ENCODE assay signal across 2 cellular contexts in the genomic region with DNA sequence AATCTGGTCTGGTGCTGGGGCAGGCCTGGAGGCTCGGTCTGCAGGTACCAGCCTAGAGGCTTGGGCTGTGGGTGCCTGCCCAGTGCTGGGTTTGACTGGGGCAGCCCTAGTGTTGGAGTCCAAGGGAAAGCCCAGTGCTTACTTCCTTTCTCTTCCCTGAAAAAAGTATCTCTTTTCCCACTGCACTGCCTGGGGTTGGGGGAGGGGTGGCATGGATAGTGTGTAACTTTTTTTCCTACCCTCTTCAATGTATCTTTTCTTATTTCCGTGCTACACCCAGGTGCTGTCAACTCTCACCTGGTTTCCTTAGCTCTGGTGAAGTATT.
TF ChIP-seq lines count a peak whose summit lies in the region.

No MANE protein-coding gene starts in this region.

TF ChIP-seq in SK-N-SH treated with all-trans-retinoic acid at 6 μM for 48 hours, 23 proteins besides CTCF, POLR2A, EP300 and RAD21 (continued from another document):
- TF ChIP-seq, protein P1, sequence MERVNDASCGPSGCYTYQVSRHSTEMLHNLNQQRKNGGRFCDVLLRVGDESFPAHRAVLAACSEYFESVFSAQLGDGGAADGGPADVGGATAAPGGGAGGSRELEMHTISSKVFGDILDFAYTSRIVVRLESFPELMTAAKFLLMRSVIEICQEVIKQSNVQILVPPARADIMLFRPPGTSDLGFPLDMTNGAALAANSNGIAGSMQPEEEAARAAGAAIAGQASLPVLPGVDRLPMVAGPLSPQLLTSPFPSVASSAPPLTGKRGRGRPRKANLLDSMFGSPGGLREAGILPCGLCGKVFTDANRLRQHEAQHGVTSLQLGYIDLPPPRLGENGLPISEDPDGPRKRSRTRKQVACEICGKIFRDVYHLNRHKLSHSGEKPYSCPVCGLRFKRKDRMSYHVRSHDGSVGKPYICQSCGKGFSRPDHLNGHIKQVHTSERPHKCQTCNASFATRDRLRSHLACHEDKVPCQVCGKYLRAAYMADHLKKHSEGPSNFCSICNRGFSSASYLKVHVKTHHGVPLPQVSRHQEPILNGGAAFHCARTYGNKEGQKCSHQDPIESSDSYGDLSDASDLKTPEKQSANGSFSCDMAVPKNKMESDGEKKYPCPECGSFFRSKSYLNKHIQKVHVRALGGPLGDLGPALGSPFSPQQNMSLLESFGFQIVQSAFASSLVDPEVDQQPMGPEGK (CRISPR knock-in tag; IDR thresholded peaks at IDR 0.05; ENCODE audit: borderline replicate concordance) = no peak
- TF ChIP-seq TCF4 (CRISPR knock-in tag; IDR thresholded peaks at IDR 0.05; ENCODE audit: borderline replicate concordance) (no peak), OSR1 (CRISPR knock-in tag; IDR thresholded peaks at IDR 0.05) (no peak), TOX (CRISPR knock-in tag; IDR thresholded peaks at IDR 0.05; ENCODE audit: borderline replicate concordance) (no peak), ZNF70 (CRISPR knock-in tag; IDR thresholded peaks at IDR 0.05) (no peak), ISL1 (CRISPR knock-in tag; IDR thresholded peaks at IDR 0.05) (no peak), CREB5 (CRISPR knock-in tag; IDR thresholded peaks at IDR 0.05; ENCODE audit: low read depth) (no peak), SNAI2 (CRISPR knock-in tag; IDR thresholded peaks at IDR 0.05) (no peak), ZFP3 (CRISPR knock-in tag; IDR thresholded peaks at IDR 0.05) (no peak), RARB (CRISPR knock-in tag; IDR thresholded peaks at IDR 0.05) (no peak)

TF ChIP-seq in SK-N-SH, 30 proteins besides CTCF, POLR2A, EP300 and RAD21 (continued from another document):
- TF ChIP-seq REST (IDR thresholded peaks at IDR 0.05; ENCODE audit: low read depth, low read length) = no peak
- TF ChIP-seq FOXJ3 (CRISPR knock-in tag; IDR thresholded peaks at IDR 0.05) = no peak
- no peak for TF ChIP-seq ZBTB33 (IDR thresholded peaks at IDR 0.05; ENCODE audit: borderline replicate concordance, low read depth)
- no peak for TF ChIP-seq RCOR1 (IDR thresholded peaks at IDR 0.05; ENCODE audit: low read length)
- no peak for TF ChIP-seq SMC3 (IDR thresholded peaks at IDR 0.05; ENCODE audit: low read depth, low read length)
- TF ChIP-seq IRF3 (IDR thresholded peaks at IDR 0.05; ENCODE audit: low read depth, low read length) = no peak
- TF ChIP-seq RXRA (IDR thresholded peaks at IDR 0.05; ENCODE audit: borderline replicate concordance, low read depth) = no peak
- no peak for TF ChIP-seq EZH2phosphoT487 (IDR thresholded peaks at IDR 0.05; ENCODE audit: borderline replicate concordance, low read depth)
- no peak for TF ChIP-seq ELF1 (IDR thresholded peaks at IDR 0.05)
- TF ChIP-seq YY1 (IDR thresholded peaks at IDR 0.05; ENCODE audit: low read depth) = no peak
- no peak for TF ChIP-seq RFX5 (IDR thresholded peaks at IDR 0.05; ENCODE audit: low read length)
